In genomic region chr7:128004623-128005022, GRCh38 we compare ENCODE assay signal across 18 cellular contexts.
"Had no signal": no experiment of that assay in that cellular context is flagged by ENCODE, and none has a peak within 500 bp of the region (broad histone marks: within the 10 kb centered on the region; RNA-seq: fewer than 3 reads in every experiment).

No MANE protein-coding gene starts in this region.

- H3K4me1 ChIP-seq: colonic mucosa, tibial artery, uterus had no signal

- DNase-seq: activated CD4-positive, alpha-beta T cell treated with anti-CD3 and anti-CD28 coated beads for 4 hours; activated CD8-positive, alpha-beta memory T cell treated with anti-CD3 and anti-CD28 coated beads, Interleukin-2, amount 50 U/mL, for 4 hours; activated CD8-positive, alpha-beta T cell treated with anti-CD3 and anti-CD28 coated beads, Interleukin-2, amount 10 ng/mL, durations not matched to agents 7 days and 5 days; activated effector memory CD4-positive, alpha-beta T cell treated with anti-CD3 and anti-CD28 coated beads, Interleukin-2, amount 50 U/mL, for 16 hours; activated T-cell treated with anti-CD3 and anti-CD28 coated beads, Interleukin-2, amount 50 U/mL, for 48 hours; amniotic stem cell; colonic mucosa; esophagus squamous epithelium; lower lobe of right lung; midbrain; ovary; tibial artery; uterus had no signal

- H3K4me2 ChIP-seq: neural progenitor cell had no signal

- H3K4me3 ChIP-seq: colonic mucosa, esophagus squamous epithelium, lower lobe of right lung, neural progenitor cell, ovary, tibial artery, uterus had no signal

- H3K9me3 Mint-ChIP-seq: activated naive CD4-positive, alpha-beta T cell treated with anti-CD3 and anti-CD28 coated beads, Interleukin-2, amount 50 U/mL, for 72 hours; neural progenitor cell; stimulated activated effector memory CD8-positive, alpha-beta T cell treated with anti-CD3 and anti-CD28 coated beads, Interleukin-12 subunit alpha, Interleukin-12 subunit beta, amount 100 ng/mL, for 72 hours; T-helper 1 cell treated with Interleukin-12 subunit alpha and Interleukin-12 subunit beta and Interleukin-4 antibody, amounts not matched to agents 30 μg/mL and 1 μg/mL, for 36 hours had no signal

- H2AFZ ChIP-seq: neural progenitor cell had no signal

- H3K27ac ChIP-seq: colonic mucosa, esophagus squamous epithelium, lower lobe of right lung, neural progenitor cell, ovary, tibial artery, uterus had no signal

- H3K9me3 ChIP-seq: colonic mucosa, esophagus squamous epithelium, lower lobe of right lung, ovary, tibial artery, uterus had no signal

- ATAC-seq: lower lobe of right lung; stimulated activated effector memory CD8-positive, alpha-beta T cell treated with anti-CD3 and anti-CD28 coated beads, Interleukin-12 subunit alpha, Interleukin-12 subunit beta, amount 100 ng/mL, for 72 hours had no signal

- H3K4me3 Mint-ChIP-seq: activated CD8-positive, alpha-beta T cell treated with anti-CD3 and anti-CD28 coated beads, Interleukin-2, amount 10 ng/mL, durations not matched to agents 7 days and 5 days; neural progenitor cell; stimulated activated effector memory CD8-positive, alpha-beta T cell treated with anti-CD3 and anti-CD28 coated beads, Interleukin-12 subunit alpha, Interleukin-12 subunit beta, amount 100 ng/mL, for 72 hours; T-helper 1 cell treated with Interleukin-12 subunit alpha and Interleukin-12 subunit beta and Interleukin-4 antibody, amounts not matched to agents 30 μg/mL and 1 μg/mL, for 36 hours had no signal

- FAIRE-seq: endothelial cell of umbilical vein had no signal

- H3K36me3 ChIP-seq: colonic mucosa, neural progenitor cell, ovary, tibial artery, uterus had no signal

- H3K27ac Mint-ChIP-seq: activated CD8-positive, alpha-beta T cell treated with anti-CD3 and anti-CD28 coated beads, Interleukin-2, amount 10 ng/mL, durations not matched to agents 7 days and 5 days; neural progenitor cell; T-helper 1 cell treated with Interleukin-12 subunit alpha and Interleukin-12 subunit beta and Interleukin-4 antibody, amounts not matched to agents 30 μg/mL and 1 μg/mL, for 36 hours had no signal
